ENCODE assay signal across 14 cellular contexts in the genomic region with DNA sequence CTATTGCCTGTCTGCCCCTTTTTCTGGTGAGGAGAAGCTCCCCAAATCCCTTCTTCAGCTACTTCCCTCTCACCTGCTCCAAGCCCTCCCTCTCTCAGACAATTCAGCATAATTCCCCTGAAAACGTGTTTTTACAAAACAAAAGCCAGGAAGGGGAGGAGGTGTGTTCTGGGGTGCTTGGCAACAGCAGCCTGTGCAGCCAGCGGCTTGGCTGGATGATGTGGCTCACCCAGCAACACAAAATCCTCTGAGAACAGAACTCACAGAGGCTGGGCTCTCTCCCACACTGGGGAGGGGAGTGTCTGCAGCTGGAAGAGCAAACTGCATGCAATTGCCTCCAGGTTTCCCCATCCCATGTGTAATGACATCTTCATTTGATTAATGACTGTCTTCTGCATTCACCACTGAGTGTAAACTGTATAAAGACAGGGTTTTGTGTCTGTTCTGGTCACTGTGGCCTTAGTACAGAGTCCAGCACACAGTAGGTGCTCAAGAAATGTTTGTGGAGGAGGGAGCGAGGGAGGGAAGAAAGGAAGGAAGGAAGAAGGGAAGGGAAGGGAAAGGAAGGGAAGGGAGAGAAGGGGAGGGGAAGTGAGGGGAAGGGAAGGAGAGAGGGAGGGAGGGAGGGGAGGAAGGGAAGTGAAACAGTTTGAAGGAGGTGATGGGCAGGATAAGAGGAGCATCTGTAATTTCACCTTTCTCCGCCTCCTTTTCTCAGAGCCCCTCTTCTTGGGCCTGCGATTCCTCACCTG.
DNase-seq lines count a peak whose midpoint lies in the region; ATAC-seq and TF ChIP-seq lines count a peak whose summit lies in the region.
"Had no signal": no experiment of that assay in that cellular context is flagged by ENCODE, and none has a peak within 500 bp of the region (broad histone marks: within the 10 kb centered on the region; RNA-seq: fewer than 3 reads in every experiment).

No MANE protein-coding gene starts in this region.

- H3K36me3 Mint-ChIP-seq in HFFc6 (ENCODE audit: low read depth): no peaks in the 10 kb centered on the region
- H3K36me3 Mint-ChIP-seq: activated CD8-positive, alpha-beta memory T cell treated with anti-CD3 and anti-CD28 coated beads, Interleukin-2, amount 10 ng/mL, durations not matched to agents 7 days and 5 days; activated naive CD8-positive, alpha-beta T cell treated with anti-CD3 and anti-CD28 coated beads for 36 hours had no signal

- DNase-seq in AG09319 (ENCODE audit: extremely low read depth, low read depth): peak; percentile 12
- DNase-seq in HFFc6: peak; percentile 10
- peak; percentile 30 for DNase-seq in SK-N-SH
- peak; percentile 48 for DNase-seq in fibroblast of villous mesenchyme (ENCODE audit: low read depth)
- no peak for DNase-seq in cerebellar cortex (ENCODE audit: low spot score)
- DNase-seq in stimulated activated CD4-positive, alpha-beta T cell treated with anti-CD3 and anti-CD28 coated beads, Interleukin-4, amount 100 ng/mL, for 4 hours: no peak
- DNase-seq: activated CD8-positive, alpha-beta memory T cell treated with anti-CD3 and anti-CD28 coated beads, Interleukin-2, amount 10 ng/mL, durations not matched to agents 7 days and 5 days; activated naive CD8-positive, alpha-beta T cell treated with anti-CD3 and anti-CD28 coated beads for 36 hours; NCI-H1694; T1000; tibial artery had no signal

- no peak; a peak in 1 of 4 replicates for TF ChIP-seq EP300 in SK-N-SH (IDR thresholded peaks at IDR 0.05; ENCODE audit: borderline replicate concordance in 1 of 2, low read depth in 1 of 2, low read length in 1 of 2)

- TF ChIP-seq CTCF in AG09319 (IDR thresholded peaks at IDR 0.05; ENCODE audit: low read depth, low read length) (no peak), HFFc6 (IDR thresholded peaks at IDR 0.05) (no peak), SK-N-SH (IDR thresholded peaks at IDR 0.05) (no peak), fibroblast of villous mesenchyme (IDR thresholded peaks at IDR 0.05; ENCODE audit: insufficient read depth, low read depth, low read length) (no peak)

- H2AFZ ChIP-seq in SK-N-SH (ENCODE audit: low read depth): no peak overlapping the region

- H3K27me3 Mint-ChIP-seq in HFFc6 (ENCODE audit: insufficient read depth): peaks cover 39% of the 10 kb centered on the region

- H3K4me1 ChIP-seq in SK-N-SH (ENCODE audit: control insufficient read depth in 1 of 2, insufficient read depth in 2 of 2, low read depth in 1 of 2, low read length in 1 of 2): peaks cover 18 to 20% of the 10 kb centered on the region in 2 experiments; a peak in 3 of 4 replicates

- no peak overlapping the region for H3K27ac ChIP-seq in SK-N-SH (ENCODE audit: low read depth in 2 of 2, low read length in 1 of 2)
- H3K27ac ChIP-seq: tibial artery had no signal

- H3F3A ChIP-seq in SK-N-SH (replicated peaks; ENCODE audit: insufficient read depth): peaks cover 3% of the 10 kb centered on the region

- no peak overlapping the region for H3K9ac ChIP-seq in SK-N-SH

- H3K27ac Mint-ChIP-seq in HFFc6: no peak overlapping the region
- H3K27ac Mint-ChIP-seq: activated CD8-positive, alpha-beta memory T cell treated with anti-CD3 and anti-CD28 coated beads, Interleukin-2, amount 10 ng/mL, durations not matched to agents 7 days and 5 days; activated naive CD8-positive, alpha-beta T cell treated with anti-CD3 and anti-CD28 coated beads for 36 hours had no signal

- WGBS in SK-N-SH (ENCODE audit: low lambda C conversion rate): 83% methylated on average over 5 of the region's 5 CpGs

- no peaks in the 10 kb centered on the region for H3K9me2 ChIP-seq in SK-N-SH

- CTCF ChIA-PET in SK-N-SH (lab: Yijun Ruan, JAX): no interaction called here

- H3K27me3 ChIP-seq in SK-N-SH (ENCODE audit: insufficient read depth): no peaks in the 10 kb centered on the region; the same call in 1 of the 2 replicates

- POLR2A ChIA-PET in SK-N-SH (lab: Yijun Ruan, JAX): no interaction called here

- H3K9me3 ChIP-seq in SK-N-SH: no peaks in the 10 kb centered on the region
- H3K9me3 ChIP-seq: HAP-1, tibial artery had no signal

- H3K9me3 Mint-ChIP-seq in HFFc6: no peaks in the 10 kb centered on the region
- H3K9me3 Mint-ChIP-seq: activated naive CD8-positive, alpha-beta T cell treated with anti-CD3 and anti-CD28 coated beads for 36 hours had no signal

- H3K4me2 ChIP-seq in SK-N-SH: no peak overlapping the region

- H4K20me1 ChIP-seq in SK-N-SH (ENCODE audit: insufficient read depth): no peaks in the 10 kb centered on the region

- H3K4me3 Mint-ChIP-seq in HFFc6: no peak overlapping the region
- H3K4me3 Mint-ChIP-seq: activated CD8-positive, alpha-beta memory T cell treated with anti-CD3 and anti-CD28 coated beads, Interleukin-2, amount 10 ng/mL, durations not matched to agents 7 days and 5 days; activated naive CD8-positive, alpha-beta T cell treated with anti-CD3 and anti-CD28 coated beads for 36 hours had no signal

- no peak overlapping the region for H3K4me3 ChIP-seq in SK-N-SH (ENCODE audit: low read depth in 2 of 2, low read length in 1 of 2)
- no peak overlapping the region for H3K4me3 ChIP-seq in fibroblast of villous mesenchyme (ENCODE audit: low read depth, low read length)
- H3K4me3 ChIP-seq: HAP-1, tibial artery had no signal

- peaks cover 28% of the 10 kb centered on the region for H3K4me1 Mint-ChIP-seq in HFFc6 (ENCODE audit: low read depth)
- H3K4me1 Mint-ChIP-seq: activated CD8-positive, alpha-beta memory T cell treated with anti-CD3 and anti-CD28 coated beads, Interleukin-2, amount 10 ng/mL, durations not matched to agents 7 days and 5 days; activated naive CD8-positive, alpha-beta T cell treated with anti-CD3 and anti-CD28 coated beads for 36 hours had no signal

- H3K36me3 ChIP-seq in SK-N-SH (replicated peaks in 1 of 2; ENCODE audit: control insufficient read depth in 1 of 2, insufficient read depth in 2 of 2, low read length in 1 of 2): no peaks in the 10 kb centered on the region
- H3K36me3 ChIP-seq: HAP-1, tibial artery had no signal

- no peaks in the 10 kb centered on the region for H3K79me2 ChIP-seq in SK-N-SH (ENCODE audit: insufficient read depth)

- no peak for ATAC-seq in HG02798 (IDR thresholded peaks at IDR 0.05; ENCODE audit: poor library complexity, unreplicated experiment)
- no peak for ATAC-seq in HG02973 (IDR thresholded peaks at IDR 0.05; ENCODE audit: unreplicated experiment)
- ATAC-seq: activated CD8-positive, alpha-beta memory T cell treated with anti-CD3 and anti-CD28 coated beads, Interleukin-2, amount 10 ng/mL, durations not matched to agents 7 days and 5 days had no signal

- TF ChIP-seq RAD21 in SK-N-SH (IDR thresholded peaks at IDR 0.05; ENCODE audit: low read length): no peak

TF ChIP-seq in SK-N-SH, 30 proteins besides CTCF, POLR2A, EP300 and RAD21:
- TF ChIP-seq RFX5 (IDR thresholded peaks at IDR 0.05; ENCODE audit: low read length) (no peak), MEF2A (IDR thresholded peaks at IDR 0.05; ENCODE audit: borderline replicate concordance, low read depth) (no peak), EZH2phosphoT487 (IDR thresholded peaks at IDR 0.05; ENCODE audit: borderline replicate concordance, low read depth) (no peak)
- TF ChIP-seq, protein P1, sequence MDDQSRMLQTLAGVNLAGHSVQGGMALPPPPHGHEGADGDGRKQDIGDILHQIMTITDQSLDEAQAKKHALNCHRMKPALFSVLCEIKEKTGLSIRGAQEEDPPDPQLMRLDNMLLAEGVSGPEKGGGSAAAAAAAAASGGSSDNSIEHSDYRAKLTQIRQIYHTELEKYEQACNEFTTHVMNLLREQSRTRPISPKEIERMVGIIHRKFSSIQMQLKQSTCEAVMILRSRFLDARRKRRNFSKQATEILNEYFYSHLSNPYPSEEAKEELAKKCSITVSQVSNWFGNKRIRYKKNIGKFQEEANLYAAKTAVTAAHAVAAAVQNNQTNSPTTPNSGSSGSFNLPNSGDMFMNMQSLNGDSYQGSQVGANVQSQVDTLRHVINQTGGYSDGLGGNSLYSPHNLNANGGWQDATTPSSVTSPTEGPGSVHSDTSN (IDR thresholded peaks at IDR 0.05): peak; percentile 29
- TF ChIP-seq, protein P2, sequence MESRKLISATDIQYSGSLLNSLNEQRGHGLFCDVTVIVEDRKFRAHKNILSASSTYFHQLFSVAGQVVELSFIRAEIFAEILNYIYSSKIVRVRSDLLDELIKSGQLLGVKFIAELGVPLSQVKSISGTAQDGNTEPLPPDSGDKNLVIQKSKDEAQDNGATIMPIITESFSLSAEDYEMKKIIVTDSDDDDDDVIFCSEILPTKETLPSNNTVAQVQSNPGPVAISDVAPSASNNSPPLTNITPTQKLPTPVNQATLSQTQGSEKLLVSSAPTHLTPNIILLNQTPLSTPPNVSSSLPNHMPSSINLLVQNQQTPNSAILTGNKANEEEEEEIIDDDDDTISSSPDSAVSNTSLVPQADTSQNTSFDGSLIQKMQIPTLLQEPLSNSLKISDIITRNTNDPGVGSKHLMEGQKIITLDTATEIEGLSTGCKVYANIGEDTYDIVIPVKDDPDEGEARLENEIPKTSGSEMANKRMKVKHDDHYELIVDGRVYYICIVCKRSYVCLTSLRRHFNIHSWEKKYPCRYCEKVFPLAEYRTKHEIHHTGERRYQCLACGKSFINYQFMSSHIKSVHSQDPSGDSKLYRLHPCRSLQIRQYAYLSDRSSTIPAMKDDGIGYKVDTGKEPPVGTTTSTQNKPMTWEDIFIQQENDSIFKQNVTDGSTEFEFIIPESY (IDR thresholded peaks at IDR 0.05; ENCODE audit: borderline replicate concordance, low read depth): no peak

Comparison
In these comparisons a context has a peak if more than half of its experiments do, and no peak if none do; other contexts are left out.
1. DNase-seq: peak in AG09319 (single experiment), HFFc6 (single experiment), SK-N-SH (single experiment) and fibroblast of villous mesenchyme (single experiment); none in cerebellar cortex (single experiment) and stimulated activated CD4-positive, alpha-beta T cell treated with anti-CD3 and anti-CD28 coated beads, Interleukin-4, amount 100 ng/mL, for 4 hours (0 of 2).